Comparison of ENCODE assay signal across 9 cellular contexts in the genomic region with DNA sequence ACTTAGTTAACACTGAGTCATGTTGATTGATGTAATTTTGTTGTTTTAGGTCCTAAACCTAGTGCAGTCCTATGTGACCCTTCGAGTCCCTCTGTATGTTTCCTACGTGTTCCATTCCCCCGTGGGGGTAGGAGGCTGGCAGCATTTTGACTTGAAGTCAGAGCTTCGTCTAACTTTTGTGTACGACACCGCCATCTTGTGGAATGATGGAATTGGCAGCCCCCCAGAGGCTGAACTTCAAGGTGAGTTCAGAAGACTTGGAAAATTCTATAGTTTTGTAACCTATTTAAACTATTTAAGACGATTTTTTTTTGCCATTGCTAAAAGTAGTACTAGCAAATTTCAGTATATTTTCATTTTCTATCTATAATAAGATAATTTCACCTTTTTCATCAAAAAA.
DNase-seq lines count a peak whose midpoint lies in the region; ATAC-seq, FAIRE-seq and TF ChIP-seq lines count a peak whose summit lies in the region.
"Had no signal": no experiment of that assay in that cellular context is flagged by ENCODE, and none has a peak within 500 bp of the region (broad histone marks: within the 10 kb centered on the region; RNA-seq: fewer than 3 reads in every experiment).

No MANE protein-coding gene starts in this region.

- ATAC-seq in HG03378 (IDR thresholded peaks at IDR 0.05; ENCODE audit: unreplicated experiment): peak; percentile 65

- H3K27me3 ChIP-seq in AG04450 (ENCODE audit: control insufficient read depth, insufficient read depth, low read length) (no peaks in the 10 kb centered on the region), mammary epithelial cell (ENCODE audit: insufficient read depth, low read length) (no peaks in the 10 kb centered on the region)

- H4K20me1 ChIP-seq in mammary epithelial cell (ENCODE audit: insufficient read depth, low read length): no peaks in the 10 kb centered on the region

- no peak overlapping the region for H3K27ac ChIP-seq in AG04450 (ENCODE audit: low read depth, low read length)
- no peak overlapping the region for H3K27ac ChIP-seq in mammary epithelial cell (ENCODE audit: insufficient read depth, low read depth, low read length)

- 1% methylated on average over 7 of the region's 7 CpGs for WGBS in mammary epithelial cell (ENCODE audit: low coverage, missing lambda C conversion rate)

- in situ Hi-C loops in GM13976 (cut with MboI; ENCODE audit: low sequenced_read_pairs, unreplicated experiment) (no loop called here), mammary epithelial cell (cut with MboI; ENCODE audit: low sequenced_read_pairs in 2 of 2) (loop anchor here in 1 of 2 donors (25.0 kb wide), 1 partner anchor 185 kb away; the partner anchor contains the start of gene FREM2)

- no peaks in the 10 kb centered on the region for H3K4me1 ChIP-seq in mammary epithelial cell (ENCODE audit: insufficient read depth, low read length)

- BruUV-seq in mammary epithelial cell (replicated peaks; lab: Mats Ljungman, UMichigan): no TSS peak

- CTCF ChIA-PET in AG04450 (lab: Charles Lee): interaction anchor here (1.8 to 3.7 kb wide), 2 partner anchors 11 kb away, joined by 5 to 16 read pairs; no protein-coding TSS in a partner anchor
- CTCF ChIA-PET in mammary epithelial cell (lab: Charles Lee; ENCODE audit: low non-redundant PET): interaction anchor here (0.7 kb wide), 3 partner anchors 29 to 59 kb away, joined by 3 to 7 read pairs (median 6); no protein-coding TSS in a partner anchor

- POLR2A ChIA-PET in AG04450 (lab: Yijun Ruan, JAX): no interaction called here

- no peaks in the 10 kb centered on the region for H3K36me3 ChIP-seq in mammary epithelial cell (ENCODE audit: insufficient read depth, low read length)

- no peak for DNase-seq in AG04450 (ENCODE audit: low read depth, low spot score)
- DNase-seq in GM13976 (ENCODE audit: low spot score): peak; percentile 31
- peak; percentile 13 to 49 for DNase-seq in SHP77 (lab: John Stamatoyannopoulos, UW)
- peak; percentile 28 for DNase-seq in mammary epithelial cell
- DNase-seq in medulla oblongata (ENCODE audit: extremely low spot score): peak; percentile 82
- DNase-seq in urothelium cell line (ENCODE audit: low spot score): peak; percentile 40
- no peak for DNase-seq in dedifferentiated amniotic fluid mesenchymal stem cell (ENCODE audit: extremely low spot score)

- peak overlapping the region; percentile 63 for H2AFZ ChIP-seq in mammary epithelial cell (ENCODE audit: low read depth, low read length)

- no peaks in the 10 kb centered on the region for H3K79me2 ChIP-seq in mammary epithelial cell (ENCODE audit: insufficient read depth, low read length)

- no peaks in the 10 kb centered on the region for H3K9me3 ChIP-seq in AG04450 (ENCODE audit: control insufficient read depth, insufficient read depth, low read length)
- no peaks in the 10 kb centered on the region for H3K9me3 ChIP-seq in mammary epithelial cell (replicated peaks; ENCODE audit: insufficient read depth, low read length)

- TF ChIP-seq CTCF in AG04450 (IDR thresholded peaks at IDR 0.05; ENCODE audit: low read depth, low read length): peak; percentile 55
- peak; percentile 55 for TF ChIP-seq CTCF in GM13976 (IDR thresholded peaks at IDR 0.05; ENCODE audit: borderline replicate concordance, control extremely low read depth, extremely low read depth, insufficient read depth, missing control alignments)
- peak; percentile 79 to 81 for TF ChIP-seq CTCF in mammary epithelial cell (conservative IDR thresholded peaks at IDR 0.05 in 1 of 2, IDR thresholded peaks at IDR 0.05 in 1 of 2; ENCODE audit: extremely low read depth in 1 of 2, insufficient read depth in 1 of 2, low read depth in 1 of 2, low read length in 2 of 2)

- no peak for FAIRE-seq in urothelium cell line (lab: Jason Lieb, UNC)

- H3K4me2 ChIP-seq in mammary epithelial cell (ENCODE audit: insufficient read depth, low read depth, low read length): peak overlapping the region; percentile 51

- intact Hi-C loops in mammary epithelial cell (cut with micrococcal nuclease): loop anchor here (1.0 to 5.0 kb wide), 2 partner anchors 110 to 186 kb away; no protein-coding TSS in a partner anchor

- dilution Hi-C loops in mammary epithelial cell (cut with HindIII; ENCODE audit: low sequenced_read_pairs): loop anchor here (25.0 kb wide), 1 partner anchor 185 kb away; the partner anchor contains the start of gene FREM2

- H3K9ac ChIP-seq in mammary epithelial cell (ENCODE audit: insufficient read depth, low read length): no peak overlapping the region

- H3K4me3 ChIP-seq in AG04450 (ENCODE audit: low read depth, low read length) (no peak overlapping the region), mammary epithelial cell (replicated peaks in 1 of 3; ENCODE audit: insufficient read depth in 1 of 3, low read depth in 2 of 3, low read length in 3 of 3) (no peak overlapping the region)
- H3K4me3 ChIP-seq: lung had no signal

Comparison
In these comparisons a context has a peak if more than half of its experiments do, and no peak if none do; other contexts are left out.
1. DNase-seq: peak in GM13976 (single experiment), SHP77 (2 of 2), mammary epithelial cell (single experiment), medulla oblongata (single experiment) and urothelium cell line (single experiment); none in AG04450 (single experiment) and dedifferentiated amniotic fluid mesenchymal stem cell (single experiment).
2. Peak in every context shown above with its lines, with median percentiles within 50 percentile points of each other: CTCF ChIP-seq.